10 cellular contexts compared by ENCODE assay signal in the genomic region with DNA sequence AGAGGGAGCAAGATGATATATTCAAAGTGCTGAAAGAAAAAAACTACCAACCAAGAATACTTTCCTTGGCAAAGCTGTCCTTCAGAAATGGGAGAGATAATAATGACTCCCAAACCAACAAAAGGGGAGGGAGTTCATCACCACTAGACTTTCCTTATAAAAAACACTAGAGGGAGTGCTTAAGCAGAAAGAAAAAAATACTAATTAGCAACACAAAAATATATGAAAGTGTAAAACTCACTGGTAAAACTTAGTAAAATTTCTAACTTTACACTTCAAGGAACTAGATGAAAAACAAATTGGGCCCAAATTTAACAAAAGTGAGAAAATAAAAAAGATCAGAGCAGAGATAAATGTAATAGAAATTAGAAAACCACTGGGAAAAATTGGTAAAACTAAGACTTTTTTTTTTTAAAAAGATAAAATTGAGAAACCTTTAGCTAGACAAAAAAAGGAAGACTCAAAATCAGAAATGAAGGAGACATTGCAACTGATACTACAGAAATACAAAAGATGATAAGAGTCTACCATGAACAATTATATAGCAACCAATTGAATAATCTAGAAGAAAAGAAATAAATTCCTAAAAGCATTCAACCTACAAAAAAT.
DNase-seq lines count a peak whose midpoint lies in the region; FAIRE-seq lines count a peak whose summit lies in the region.
"Had no signal": no experiment of that assay in that cellular context is flagged by ENCODE, and none has a peak within 500 bp of the region (broad histone marks: within the 10 kb centered on the region; RNA-seq: fewer than 3 reads in every experiment).

No MANE protein-coding gene starts in this region.

- DNase-seq in activated naive CD4-positive, alpha-beta T cell treated with anti-CD3 and anti-CD28 coated beads, Interleukin-2, amount 50 U/mL, for 16 hours = no peak
- DNase-seq in NCI-H82 (lab: John Stamatoyannopoulos, UW) = peak; percentile 31
- peak; percentile 5 to 51 for DNase-seq in dermis microvascular lymphatic vessel endothelial cell (ENCODE audit: low read depth in 2 of 2)
- DNase-seq in small intestine = peak; percentile 35
- no peak for DNase-seq in NCI-H510A (lab: John Stamatoyannopoulos, UW)
- no peak for DNase-seq in NCI-H345 treated with DMSO at 0.1 percent for 48 hours (lab: John Stamatoyannopoulos, UW; ENCODE audit: unreplicated experiment)
- no peak for DNase-seq in activated T-cell treated with anti-CD3 and anti-CD28 coated beads, Interleukin-2, amount 50 U/mL, for 1 hour
- DNase-seq: naive B cell had no signal

- H3K36me3 ChIP-seq in small intestine (ENCODE audit: control insufficient read depth in 2 of 2, insufficient read depth in 2 of 2, low read length in 2 of 2) = no peaks in the 10 kb centered on the region
- H3K36me3 ChIP-seq: thoracic aorta had no signal

- peaks cover 2% of the 10 kb centered on the region for H3K36me3 Mint-ChIP-seq in activated naive CD4-positive, alpha-beta T cell treated with anti-CD3 and anti-CD28 coated beads, Interleukin-2, amount 50 U/mL, for 24 hours
- H3K36me3 Mint-ChIP-seq: naive B cell had no signal

- no peaks in the 10 kb centered on the region for H3K9me3 ChIP-seq in small intestine (ENCODE audit: control insufficient read depth, low read depth)
- H3K9me3 ChIP-seq: thoracic aorta had no signal

- peak overlapping the region; percentile 69 for H3K27ac Mint-ChIP-seq in activated naive CD4-positive, alpha-beta T cell treated with anti-CD3 and anti-CD28 coated beads, Interleukin-2, amount 50 U/mL, for 24 hours
- H3K27ac Mint-ChIP-seq: naive B cell had no signal

- no peak overlapping the region for H3K4me3 Mint-ChIP-seq in activated naive CD4-positive, alpha-beta T cell treated with anti-CD3 and anti-CD28 coated beads, Interleukin-2, amount 50 U/mL, for 24 hours
- H3K4me3 Mint-ChIP-seq: naive B cell had no signal

- no peak overlapping the region for H3K4me3 ChIP-seq in small intestine (ENCODE audit: low read depth in 1 of 2, low read length in 2 of 2)
- H3K4me3 ChIP-seq: thoracic aorta had no signal

- no peaks in the 10 kb centered on the region for H3K27me3 ChIP-seq in small intestine (ENCODE audit: control insufficient read depth in 2 of 2, insufficient read depth in 2 of 2, low read length in 2 of 2)

- peak; percentile 77 for FAIRE-seq in small intestine (lab: Jason Lieb, UNC)

- H3K4me1 Mint-ChIP-seq in activated naive CD4-positive, alpha-beta T cell treated with anti-CD3 and anti-CD28 coated beads, Interleukin-2, amount 50 U/mL, for 24 hours = peaks cover 9% of the 10 kb centered on the region
- H3K4me1 Mint-ChIP-seq: naive B cell had no signal

- no peaks in the 10 kb centered on the region for H3K4me1 ChIP-seq in small intestine (ENCODE audit: control insufficient read depth in 2 of 2, insufficient read depth in 1 of 2, low read depth in 1 of 2, low read length in 1 of 2)

- no peaks in the 10 kb centered on the region for H3K9me3 Mint-ChIP-seq in activated naive CD4-positive, alpha-beta T cell treated with anti-CD3 and anti-CD28 coated beads, Interleukin-2, amount 50 U/mL, for 24 hours

- no peak overlapping the region for H3K27ac ChIP-seq in small intestine (ENCODE audit: low read depth in 1 of 2, low read length in 1 of 2)
- H3K27ac ChIP-seq: thoracic aorta had no signal

- no peaks in the 10 kb centered on the region for H3K27me3 Mint-ChIP-seq in activated naive CD4-positive, alpha-beta T cell treated with anti-CD3 and anti-CD28 coated beads, Interleukin-2, amount 50 U/mL, for 24 hours

Comparison
In these comparisons a context has a peak if more than half of its experiments do, and no peak if none do; other contexts are left out.
1. DNase-seq: peak in NCI-H82 (single experiment), dermis microvascular lymphatic vessel endothelial cell (2 of 2) and small intestine (single experiment); none in activated naive CD4-positive, alpha-beta T cell treated with anti-CD3 and anti-CD28 coated beads, Interleukin-2, amount 50 U/mL, for 16 hours (single experiment), NCI-H510A (single experiment), NCI-H345 treated with DMSO at 0.1 percent for 48 hours (single experiment) and activated T-cell treated with anti-CD3 and anti-CD28 coated beads, Interleukin-2, amount 50 U/mL, for 1 hour (single experiment).